ENCODE assay signal across 21 cellular contexts in genomic region chr7:29341156-29341555, GRCh38.
DNase-seq lines count a peak whose midpoint lies in the region; ATAC-seq and TF ChIP-seq lines count a peak whose summit lies in the region.
"Had no signal": no experiment of that assay in that cellular context is flagged by ENCODE, and none has a peak within 500 bp of the region (broad histone marks: within the 10 kb centered on the region; RNA-seq: fewer than 3 reads in every experiment).

No MANE protein-coding gene starts in this region.

- peak overlapping the region; percentile 92 for H3K4me2 ChIP-seq in BLaER1
- peak overlapping the region; percentile 26 for H3K4me2 ChIP-seq in Loucy (ENCODE audit: low read depth, low read length, poor library complexity, severe bottlenecking)
- H3K4me2 ChIP-seq: KMS-11 had no signal

- CTCF ChIA-PET in MCF 10A (lab: Yijun Ruan, JAX): interaction anchor here (1.1 to 3.2 kb wide), 3 partner anchors 151 to 419 kb away, joined by 3 to 25 read pairs (median 5); no protein-coding TSS in a partner anchor

- H3K36me3 Mint-ChIP-seq in osteocyte (ENCODE audit: unreplicated experiment) (no peaks in the 10 kb centered on the region), MCF 10A (ENCODE audit: insufficient read depth, unreplicated experiment) (no peaks in the 10 kb centered on the region), T-helper 17 cell (ENCODE audit: low read depth) (no peaks in the 10 kb centered on the region)
- H3K36me3 Mint-ChIP-seq: CD4-positive, CD25-positive, alpha-beta regulatory T cell had no signal

- no TSS peak for BruUV-seq in MCF 10A (replicated peaks; lab: Mats Ljungman, UMichigan)

- no peak overlapping the region for H3K27ac Mint-ChIP-seq in osteocyte (ENCODE audit: unreplicated experiment)
- H3K27ac Mint-ChIP-seq in MCF 10A (ENCODE audit: low read depth, unreplicated experiment): no peak overlapping the region
- no peak overlapping the region for H3K27ac Mint-ChIP-seq in T-helper 17 cell
- H3K27ac Mint-ChIP-seq: B cell; CD4-positive, CD25-positive, alpha-beta regulatory T cell had no signal

- no peak for TF ChIP-seq EP300 in tibial nerve (IDR thresholded peaks at IDR 0.05)

- peaks cover 28% of the 10 kb centered on the region for H3F3A ChIP-seq in Loucy (ENCODE audit: low read depth)

- no peaks in the 10 kb centered on the region for H3K36me3 ChIP-seq in BLaER1
- H3K36me3 ChIP-seq in Loucy (ENCODE audit: insufficient read depth, low read length): no peaks in the 10 kb centered on the region
- H3K36me3 ChIP-seq in tibial nerve: no peaks in the 10 kb centered on the region
- H3K36me3 ChIP-seq: SJSA1 had no signal

- H3K4me3 ChIP-seq in BLaER1 (no peak overlapping the region), Loucy (ENCODE audit: low read length, poor library complexity, severe bottlenecking) (no peak overlapping the region), tibial nerve (no peak overlapping the region)
- H3K4me3 ChIP-seq: GM12878, GM23248, SJSA1 had no signal

- H2AFZ ChIP-seq in Loucy (ENCODE audit: low read length): no peak overlapping the region
- H2AFZ ChIP-seq: GM23248 had no signal

- peaks cover 18% of the 10 kb centered on the region for H3K27me3 Mint-ChIP-seq in osteocyte (ENCODE audit: unreplicated experiment)
- H3K27me3 Mint-ChIP-seq in MCF 10A (ENCODE audit: insufficient read depth, unreplicated experiment): no peaks in the 10 kb centered on the region
- H3K27me3 Mint-ChIP-seq in T-helper 17 cell: no peaks in the 10 kb centered on the region
- H3K27me3 Mint-ChIP-seq: CD4-positive, CD25-positive, alpha-beta regulatory T cell had no signal

- H3K4me1 ChIP-seq in BLaER1 (peaks cover 96% of the 10 kb centered on the region), Loucy (ENCODE audit: insufficient read depth, low read length, poor library complexity, severe bottlenecking) (peaks cover 90% of the 10 kb centered on the region), tibial nerve (peaks cover 0 to 6% (median 0%) of the 10 kb centered on the region in 4 donors)

- no peak overlapping the region for H3K9ac ChIP-seq in BLaER1
- H3K9ac ChIP-seq in Loucy (ENCODE audit: low read depth, low read length, poor library complexity, severe bottlenecking): peak overlapping the region; percentile 72
- H3K9ac ChIP-seq: GM23248, KMS-11 had no signal

- H4K20me1 ChIP-seq in BLaER1 (no peaks in the 10 kb centered on the region), Loucy (ENCODE audit: insufficient read depth, low read length, poor library complexity, severe bottlenecking) (no peaks in the 10 kb centered on the region)

- no peaks in the 10 kb centered on the region for H3K27me3 ChIP-seq in BLaER1
- H3K27me3 ChIP-seq in Loucy (ENCODE audit: insufficient read depth, low read length, poor library complexity, severe bottlenecking): no peaks in the 10 kb centered on the region
- no peaks in the 10 kb centered on the region for H3K27me3 ChIP-seq in tibial nerve
- H3K27me3 ChIP-seq: SJSA1 had no signal

- H3K79me2 ChIP-seq in Loucy (ENCODE audit: insufficient read depth, low read length): peaks cover 32% of the 10 kb centered on the region

- H3K27ac ChIP-seq in BLaER1 (peak overlapping the region; percentile 56), tibial nerve (no peak overlapping the region)
- H3K27ac ChIP-seq: GM23248, KMS-11, SJSA1 had no signal

- H3K9me3 ChIP-seq in BLaER1: no peaks in the 10 kb centered on the region
- H3K9me3 ChIP-seq in Loucy (ENCODE audit: insufficient read depth, low read depth, low read length): no peaks in the 10 kb centered on the region
- H3K9me3 ChIP-seq in T-helper 17 cell (ENCODE audit: control insufficient read depth, low read length, poor library complexity, severe bottlenecking): no peaks in the 10 kb centered on the region
- H3K9me3 ChIP-seq in tibial nerve: no peaks in the 10 kb centered on the region
- H3K9me3 ChIP-seq: Caco-2, SJSA1 had no signal

- intact Hi-C loops in MCF 10A (cut with micrococcal nuclease): no loop called here

- WGBS in tibial nerve, 2 donors: 85 to 89% methylated on average over 7 of the region's 7 CpGs

- H3K9me2 ChIP-seq in Loucy (replicated peaks; ENCODE audit: low read depth, low read length): no peaks in the 10 kb centered on the region

- no peak for TF ChIP-seq POLR2A in tibial nerve (IDR thresholded peaks at IDR 0.05)

- DNase-seq in NCI-H69 (lab: John Stamatoyannopoulos, UW) (peak; percentile 73), osteocyte (ENCODE audit: extremely low spot score, unreplicated experiment) (no peak), MCF 10A (ENCODE audit: unreplicated experiment) (no peak), T-helper 17 cell (no peak), tibial nerve (ENCODE audit: low spot score in 2 of 2) (no peak)
- DNase-seq: Caco-2; CD4-positive, CD25-positive, alpha-beta regulatory T cell; DMS 273 treated with DMSO at 0.1 percent for 48 hours; DND-41; GM23248; NCI-H2029 treated with DMSO at 0.1 percent for 48 hours; NCI-H774; OCI-M1 had no signal

- no peak overlapping the region for H3K4me3 Mint-ChIP-seq in osteocyte (ENCODE audit: unreplicated experiment)
- H3K4me3 Mint-ChIP-seq in MCF 10A (ENCODE audit: unreplicated experiment): no peak overlapping the region
- H3K4me3 Mint-ChIP-seq in T-helper 17 cell: no peak overlapping the region
- H3K4me3 Mint-ChIP-seq: B cell; CD4-positive, CD25-positive, alpha-beta regulatory T cell had no signal

- peaks cover 2% of the 10 kb centered on the region for H3K4me1 Mint-ChIP-seq in osteocyte (ENCODE audit: unreplicated experiment)
- peaks cover 6% of the 10 kb centered on the region for H3K4me1 Mint-ChIP-seq in MCF 10A (ENCODE audit: insufficient read depth, unreplicated experiment)
- peaks cover 12% of the 10 kb centered on the region for H3K4me1 Mint-ChIP-seq in T-helper 17 cell

- TF ChIP-seq CTCF in Loucy (conservative IDR thresholded peaks at IDR 0.05; ENCODE audit: low read length) (no peak), osteocyte (IDR thresholded peaks at IDR 0.05) (no peak), MCF 10A (IDR thresholded peaks at IDR 0.05; ENCODE audit: unreplicated experiment) (no peak), tibial nerve (IDR thresholded peaks at IDR 0.05) (no peak)

- H3K9me3 Mint-ChIP-seq in osteocyte (ENCODE audit: unreplicated experiment) (no peaks in the 10 kb centered on the region), MCF 10A (ENCODE audit: unreplicated experiment) (no peaks in the 10 kb centered on the region)
- H3K9me3 Mint-ChIP-seq: CD4-positive, CD25-positive, alpha-beta regulatory T cell had no signal

- peak; percentile 41 for ATAC-seq in esophagus mucosa
- no peak for ATAC-seq in T-helper 17 cell
- ATAC-seq: GM12878, HCT116 had no signal

- POLR2A ChIA-PET in MCF 10A (lab: Yijun Ruan, JAX): interaction anchor here (0.6 to 2.8 kb wide), 2 partner anchors 9 to 12 kb away, joined by 3 to 14 read pairs; no protein-coding TSS in a partner anchor
